ENCODE assay signal across 21 cellular contexts in genomic region chr3:63478962-63479660, GRCh38.
A peak's percentile ranks its signal among the peaks of the same experiment; 100 is the strongest.
DNase-seq lines count a peak whose midpoint lies in the region; ATAC-seq, FAIRE-seq and TF ChIP-seq lines count a peak whose summit lies in the region.
"Had no signal": no experiment of that assay in that cellular context is flagged by ENCODE, and none has a peak within 500 bp of the region (broad histone marks: within the 10 kb centered on the region; RNA-seq: fewer than 3 reads in every experiment).

No MANE protein-coding gene starts in this region.

- no peak overlapping the region for H3K27ac ChIP-seq in lower lobe of right lung
- H3K27ac ChIP-seq: Peyer's patch, SK-N-MC had no signal

- no peaks in the 10 kb centered on the region for H3K4me1 ChIP-seq in lower lobe of right lung
- H3K4me1 ChIP-seq: Caco-2, Peyer's patch had no signal

- intact Hi-C loops in lower lobe of right lung (cut with DNase I) = no loop called here

- no peak for FAIRE-seq in GM19239 (lab: Jason Lieb, UNC)
- FAIRE-seq: G401.6 had no signal

- no peak overlapping the region for H3K27ac Mint-ChIP-seq in chondrocyte (ENCODE audit: unreplicated experiment)
- H3K27ac Mint-ChIP-seq: CD4-positive, alpha-beta T cell had no signal

- H3K27me3 Mint-ChIP-seq in chondrocyte (ENCODE audit: low read depth) = peaks cover 2% of the 10 kb centered on the region

- TF ChIP-seq CTCF in epithelial cell of esophagus (IDR thresholded peaks at IDR 0.05; ENCODE audit: insufficient read depth, low read depth, low read length, missing control alignments) (no peak), lower lobe of right lung (IDR thresholded peaks at IDR 0.05) (no peak), chondrocyte (IDR thresholded peaks at IDR 0.05) (no peak)

- H3K4me3 Mint-ChIP-seq in chondrocyte (ENCODE audit: unreplicated experiment) = no peak overlapping the region
- H3K4me3 Mint-ChIP-seq: CD4-positive, alpha-beta T cell had no signal

- no peaks in the 10 kb centered on the region for H3K36me3 Mint-ChIP-seq in chondrocyte (ENCODE audit: low read depth)

- H3K27me3 ChIP-seq in lower lobe of right lung (ENCODE audit: low read depth) = no peaks in the 10 kb centered on the region
- H3K27me3 ChIP-seq: Peyer's patch had no signal

- no peaks in the 10 kb centered on the region for H3K9me3 Mint-ChIP-seq in chondrocyte (ENCODE audit: low read depth)

- no peaks in the 10 kb centered on the region for H3K4me1 Mint-ChIP-seq in chondrocyte (ENCODE audit: low read depth)

- ATAC-seq in lower lobe of right lung (peak; percentile 9 to 48), HG03342 (IDR thresholded peaks at IDR 0.05; ENCODE audit: unreplicated experiment) (no peak), GM21390 (IDR thresholded peaks at IDR 0.05; ENCODE audit: unreplicated experiment) (no peak)

- no peaks in the 10 kb centered on the region for H3K9me3 ChIP-seq in lower lobe of right lung
- H3K9me3 ChIP-seq: Peyer's patch had no signal

- H3K4me3 ChIP-seq in epithelial cell of esophagus (ENCODE audit: low read length) = no peak overlapping the region
- H3K4me3 ChIP-seq in lower lobe of right lung = no peak overlapping the region
- H3K4me3 ChIP-seq: Peyer's patch, SK-N-MC had no signal

- no peaks in the 10 kb centered on the region for H3K36me3 ChIP-seq in lower lobe of right lung
- H3K36me3 ChIP-seq: Peyer's patch had no signal

- DNase-seq in NCI-H82 (lab: John Stamatoyannopoulos, UW) (peak; percentile 31), NCI-H82 treated with DMSO at 0.1 percent for 48 hours (lab: John Stamatoyannopoulos, UW; ENCODE audit: unreplicated experiment) (no peak), epithelial cell of esophagus (ENCODE audit: low read depth) (peak; percentile 7), lower lobe of right lung (no peak), chondrocyte (ENCODE audit: low spot score) (no peak), GM19239 (ENCODE audit: insufficient read length, low spot score) (no peak)
- DNase-seq: 8988T; Caco-2; CD4-positive, alpha-beta T cell; GOT3; KBM-7; NCI-H1105 treated with DMSO at 0.1 percent for 48 hours; NCI-H187 treated with DMSO at 0.1 percent for 48 hours; NCI-H226; NCI-H526; Peyer's patch; Right ventricle myocardium superior had no signal

Comparison
In these comparisons a context has a peak if more than half of its experiments do, and no peak if none do; other contexts are left out.
1. DNase-seq: peak in NCI-H82 (single experiment) and epithelial cell of esophagus (single experiment); none in NCI-H82 treated with DMSO at 0.1 percent for 48 hours (single experiment), lower lobe of right lung (single experiment), chondrocyte (single experiment) and GM19239 (single experiment).
2. ATAC-seq: peak in lower lobe of right lung (2 of 2); none in HG03342 (single experiment) and GM21390 (single experiment).